1 cellular context compared by ENCODE assay signal in genomic region chr22:27436591-27436990, GRCh38.
TF ChIP-seq lines count a peak whose summit lies in the region.

No MANE protein-coding gene starts in this region.

TF ChIP-seq in H1, 55 proteins besides CTCF, POLR2A, EP300 and RAD21:
- TF ChIP-seq RXRA (IDR thresholded peaks at IDR 0.05; ENCODE audit: insufficient read depth, low read depth, low read length) (no peak), KDM1A (IDR thresholded peaks at IDR 0.05; ENCODE audit: borderline replicate concordance, low read length) (peak; percentile 83; the same call in 1 of the 2 replicates), TBP (IDR thresholded peaks at IDR 0.05; ENCODE audit: low read depth, low read length) (no peak), CBX5 (IDR thresholded peaks at IDR 0.05; ENCODE audit: low read depth, low read length) (no peak), ATF2 (IDR thresholded peaks at IDR 0.05; ENCODE audit: low read length) (no peak), ZNF274 (IDR thresholded peaks at IDR 0.05; ENCODE audit: borderline replicate concordance, extremely low read depth, low read length) (no peak), HDAC2 (IDR thresholded peaks at IDR 0.05; ENCODE audit: borderline replicate concordance in 1 of 2, low read depth in 2 of 2, low read length in 2 of 2) (0 out of 4 replicates have a peak, but pooled peaks of 1 of the 2 experiments have one; percentile 60), GTF2F1 (IDR thresholded peaks at IDR 0.05; ENCODE audit: borderline replicate concordance, low read depth, low read length) (no peak)
TF ChIP-seq in H1: peak in this region for 2.
